ENCODE assay signal across 11 cellular contexts in genomic region chr20:63686094-63686491, GRCh38. TPM values are rescaled to one million over a fixed set of nuclear protein-coding genes. Genes with fewer than 3 reads are reported as not detected.
DNase-seq lines count a peak whose midpoint lies in the region; ATAC-seq and TF ChIP-seq lines count a peak whose summit lies in the region.
"Had no signal": no experiment of that assay in that cellular context is flagged by ENCODE, and none has a peak within 500 bp of the region (broad histone marks: within the 10 kb centered on the region; RNA-seq: fewer than 3 reads in every experiment).

No MANE protein-coding gene starts in this region.

- no peaks in the 10 kb centered on the region for H3K9me3 ChIP-seq in duodenal mucosa (ENCODE audit: control insufficient read depth in 1 of 2, low read length in 2 of 2)
- no peaks in the 10 kb centered on the region for H3K9me3 ChIP-seq in transverse colon
- H3K9me3 ChIP-seq: SJCRH30 had no signal

- TF ChIP-seq CTCF in natural killer cell (IDR thresholded peaks at IDR 0.05) (no peak), transverse colon (IDR thresholded peaks at IDR 0.05) (no peak)

- peak overlapping the region; percentile 32 to 43 for H3K9ac ChIP-seq in duodenal mucosa (ENCODE audit: low read depth in 1 of 2, low read length in 2 of 2)

- H3K36me3 Mint-ChIP-seq in activated naive CD4-positive, alpha-beta T cell treated with anti-CD3 and anti-CD28 coated beads for 36 hours (ENCODE audit: low read depth), result peaks cover 3% of the 10 kb centered on the region
- no peaks in the 10 kb centered on the region for H3K36me3 Mint-ChIP-seq in natural killer cell

- H3K27ac Mint-ChIP-seq in activated naive CD4-positive, alpha-beta T cell treated with anti-CD3 and anti-CD28 coated beads for 36 hours, result peak overlapping the region; percentile 76
- H3K27ac Mint-ChIP-seq in natural killer cell, result no peak overlapping the region

- ATAC-seq in natural killer cell, result peak in 1 of 3 donors; percentile 3
- no peak for ATAC-seq in HG03097 (IDR thresholded peaks at IDR 0.05; ENCODE audit: low FRiP score, unreplicated experiment)

- H3K36me3 ChIP-seq in duodenal mucosa (ENCODE audit: control insufficient read depth in 1 of 2, insufficient read depth in 2 of 2, low read length in 2 of 2), result no peaks in the 10 kb centered on the region
- no peaks in the 10 kb centered on the region for H3K36me3 ChIP-seq in transverse colon

- intact Hi-C loops in activated naive CD4-positive, alpha-beta T cell treated with anti-CD3 and anti-CD28 coated beads for 36 hours (cut with micrococcal nuclease), result loop anchor here (1.0 kb wide), 1 partner anchor 28 kb away; the partner anchor contains the start of gene RTEL1
- intact Hi-C loops in natural killer cell (cut with micrococcal nuclease) (no loop called here), transverse colon (cut with DNase I; ENCODE audit: low total_unique reads) (no loop called here)

- H3K27me3 Mint-ChIP-seq in activated naive CD4-positive, alpha-beta T cell treated with anti-CD3 and anti-CD28 coated beads for 36 hours (ENCODE audit: low read depth), result no peaks in the 10 kb centered on the region
- no peaks in the 10 kb centered on the region for H3K27me3 Mint-ChIP-seq in natural killer cell (ENCODE audit: low read depth in 2 of 2)

- 40 to 80% methylated on average over 2 to 22 of the region's 24 CpGs for WGBS in transverse colon (ENCODE audit: low coverage in 1 of 2), 2 donors

- no peak for TF ChIP-seq EP300 in transverse colon (IDR thresholded peaks at IDR 0.05; ENCODE audit: low read depth)

- no peak for TF ChIP-seq POLR2A in transverse colon (IDR thresholded peaks at IDR 0.05)

- H3K4me3 Mint-ChIP-seq in activated naive CD4-positive, alpha-beta T cell treated with anti-CD3 and anti-CD28 coated beads for 36 hours, result no peak overlapping the region
- peak overlapping the region; percentile 37 for H3K4me3 Mint-ChIP-seq in natural killer cell

- H3K27me3 ChIP-seq in duodenal mucosa (ENCODE audit: control insufficient read depth in 1 of 2, insufficient read depth in 2 of 2, low read length in 2 of 2) (no peaks in the 10 kb centered on the region), transverse colon (no peaks in the 10 kb centered on the region)
- H3K27me3 ChIP-seq: SJCRH30 had no signal

- no peaks in the 10 kb centered on the region for H3K9me3 Mint-ChIP-seq in activated naive CD4-positive, alpha-beta T cell treated with anti-CD3 and anti-CD28 coated beads for 36 hours
- H3K9me3 Mint-ChIP-seq in natural killer cell, result no peaks in the 10 kb centered on the region

- in situ Hi-C loops in transverse colon (cut with MboI; ENCODE audit: low pct_ligation_motif_present in 1 of 4, low pct_unique_long_range_greater_than_20kb in 1 of 4, low sequenced_read_pairs in 3 of 4), result no loop called here

- H3K4me1 ChIP-seq in duodenal mucosa (ENCODE audit: control insufficient read depth in 1 of 2, insufficient read depth in 2 of 2, low read length in 2 of 2), result peaks cover 20 to 42% of the 10 kb centered on the region in 2 donors
- H3K4me1 ChIP-seq in transverse colon, result peaks cover 16 to 52% (median 50%) of the 10 kb centered on the region in 4 donors

- H3K4me1 Mint-ChIP-seq in activated naive CD4-positive, alpha-beta T cell treated with anti-CD3 and anti-CD28 coated beads for 36 hours (ENCODE audit: low read depth), result peaks cover 24% of the 10 kb centered on the region
- H3K4me1 Mint-ChIP-seq in natural killer cell, result peaks cover 0 to under 1% of the 10 kb centered on the region in 2 donors

- H3K4me3 ChIP-seq in duodenal mucosa (ENCODE audit: low read depth in 1 of 2, low read length in 2 of 2) (peak overlapping the region; percentile 28 to 41), transverse colon (no peak overlapping the region)
- H3K4me3 ChIP-seq: SJCRH30 had no signal

- H3K27ac ChIP-seq in duodenal mucosa (ENCODE audit: low read depth, low read length), result peak overlapping the region; percentile 91
- H3K27ac ChIP-seq in transverse colon, result peak overlapping the region; percentile 53 to 80 (median 72)
- H3K27ac ChIP-seq: SJCRH30, WERI-Rb-1 had no signal

- CTCF ChIA-PET in activated naive CD4-positive, alpha-beta T cell treated with anti-CD3 and anti-CD28 coated beads for 36 hours (lab: Charles Lee), result interaction anchor here (0.6 kb wide), 1 partner anchor 41 kb away, joined by 4 read pairs; no protein-coding TSS in a partner anchor

- no peak for DNase-seq in activated naive CD4-positive, alpha-beta T cell treated with anti-CD3 and anti-CD28 coated beads for 36 hours
- no peak for DNase-seq in activated naive CD4-positive, alpha-beta T cell (lab: John Stamatoyannopoulos, UW)
- no peak for DNase-seq in natural killer cell
- DNase-seq in transverse colon, result no peak
- DNase-seq in NCI-H1694 (lab: John Stamatoyannopoulos, UW), result no peak
- no peak for DNase-seq in retina
- DNase-seq: NCI-H510A treated with DMSO at 0.1 percent for 48 hours, SJCRH30, WERI-Rb-1 had no signal

RNA-seq across cellular contexts. Expression of gene TNFRSF6B, which starts 10.4 kb away (rescaled TPM):
- total RNA-seq in activated naive CD4-positive, alpha-beta T cell treated with anti-CD3 and anti-CD28 coated beads for 36 hours, result not detected
- total RNA-seq in natural killer cell, result not detected
- 10 to 100 TPM in 3 of 4 donors, 1 to 10 TPM in 1; 4.2 to 34.4 (median 13.6) TPM for total RNA-seq in transverse colon

RNA-seq across cellular contexts. Expression of gene ARFRP1, which starts 21.7 kb away (rescaled TPM):
- total RNA-seq in activated naive CD4-positive, alpha-beta T cell treated with anti-CD3 and anti-CD28 coated beads for 36 hours, result 10 to 100 TPM; 45.6 to 49.2 TPM
- 10 to 100 TPM; 43.9 to 55.8 (median 50.6) TPM for total RNA-seq in natural killer cell
- total RNA-seq in transverse colon, result 10 to 100 TPM; 46.2 to 75.4 (median 56.2) TPM

RNA-seq across cellular contexts. Expression of gene ZGPAT, which starts 21.7 kb away (rescaled TPM):
- total RNA-seq in activated naive CD4-positive, alpha-beta T cell treated with anti-CD3 and anti-CD28 coated beads for 36 hours, result 10 to 100 TPM; 15.3 to 18.0 TPM
- total RNA-seq in natural killer cell (10 to 100 TPM; 39.3 to 47.7 (median 46.1) TPM), transverse colon (100 to 1,000 TPM in 2 of 4 donors, 10 to 100 TPM in 2; 29.1 to 346 (median 76.5) TPM)

RNA-seq across cellular contexts. Expression of gene RTEL1, which starts 28.0 kb away (rescaled TPM):
- total RNA-seq in activated naive CD4-positive, alpha-beta T cell treated with anti-CD3 and anti-CD28 coated beads for 36 hours, result 10 to 100 TPM; 33.6 to 34.8 TPM
- 10 to 100 TPM; 36.3 to 52.0 (median 40.4) TPM for total RNA-seq in natural killer cell
- total RNA-seq in transverse colon, result 10 to 100 TPM; 18.8 to 84.9 (median 24.1) TPM

RNA-seq across cellular contexts. Expression of gene STMN3, which starts 32.9 kb away (rescaled TPM):
- total RNA-seq in activated naive CD4-positive, alpha-beta T cell treated with anti-CD3 and anti-CD28 coated beads for 36 hours, result 1 to 10 TPM; 6.7 to 7.3 TPM
- 10 to 100 TPM in 1 of 3 donors, 1 to 10 TPM in 2; 6.7 to 12.9 (median 8.3) TPM for total RNA-seq in natural killer cell
- 1 to 10 TPM in 3 of 4 donors, under 1 TPM in 1; 0.75 to 7.1 (median 4.4) TPM for total RNA-seq in transverse colon

Comparison
In these comparisons a context has a peak if more than half of its experiments do, and no peak if none do; other contexts are left out.
1. H3K4me3 ChIP-seq: peak in duodenal mucosa (2 of 2); none in transverse colon (0 of 4).
2. RNA of gene TNFRSF6B, which starts 10.4 kb away (total RNA-seq): 4.2 to 34.4 TPM in transverse colon; not detected in activated naive CD4-positive, alpha-beta T cell treated with anti-CD3 and anti-CD28 coated beads for 36 hours and not detected in natural killer cell; every median in the first group is over 4 times any median in the second.